ENCODE assay signal across 24 cellular contexts in genomic region chr7:37674534-37674933, GRCh38. TPM values are rescaled to one million over a fixed set of nuclear protein-coding genes. Genes with fewer than 3 reads are reported as not detected.
A peak's percentile ranks its signal among the peaks of the same experiment; 100 is the strongest.
DNase-seq lines count a peak whose midpoint lies in the region; ATAC-seq and TF ChIP-seq lines count a peak whose summit lies in the region.
"Had no signal": no experiment of that assay in that cellular context is flagged by ENCODE, and none has a peak within 500 bp of the region (broad histone marks: within the 10 kb centered on the region; RNA-seq: fewer than 3 reads in every experiment).

No MANE protein-coding gene starts in this region.

- no peak overlapping the region for H3K4me3 Mint-ChIP-seq in activated naive CD4-positive, alpha-beta T cell treated with anti-CD3 and anti-CD28 coated beads for 36 hours
- H3K4me3 Mint-ChIP-seq: activated naive CD4-positive, alpha-beta T cell treated with anti-CD3 and anti-CD28 coated beads, Interleukin-2, amount 50 U/mL, for 24 hours; activated T-cell treated with anti-CD3 and anti-CD28 coated beads, Interleukin-2, amount 50 U/mL, for 4 hours; naive B cell; stimulated activated naive CD8-positive, alpha-beta T cell treated with anti-CD3 and anti-CD28 coated beads, Interleukin-15, amount 100 ng/mL, for 72 hours had no signal

- TF ChIP-seq EP300 in upper lobe of left lung (IDR thresholded peaks at IDR 0.05), result no peak
- TF ChIP-seq EP300 in gastroesophageal sphincter (IDR thresholded peaks at IDR 0.05), result no peak

- no peaks in the 10 kb centered on the region for H3K9me3 ChIP-seq in right atrium auricular region
- H3K9me3 ChIP-seq in upper lobe of left lung, result no peaks in the 10 kb centered on the region
- no peaks in the 10 kb centered on the region for H3K9me3 ChIP-seq in gastroesophageal sphincter

- H3K27ac Mint-ChIP-seq in activated naive CD4-positive, alpha-beta T cell treated with anti-CD3 and anti-CD28 coated beads for 36 hours, result no peak overlapping the region
- H3K27ac Mint-ChIP-seq: activated naive CD4-positive, alpha-beta T cell treated with anti-CD3 and anti-CD28 coated beads, Interleukin-2, amount 50 U/mL, for 24 hours; stimulated activated naive CD8-positive, alpha-beta T cell treated with anti-CD3 and anti-CD28 coated beads, Interleukin-15, amount 100 ng/mL, for 72 hours had no signal

- CTCF ChIA-PET in activated naive CD4-positive, alpha-beta T cell treated with anti-CD3 and anti-CD28 coated beads for 36 hours (lab: Charles Lee), result interaction anchor here (1.0 kb wide), 1 partner anchor 21 kb away, joined by 3 read pairs; no protein-coding TSS in a partner anchor

- no peaks in the 10 kb centered on the region for H3K4me1 ChIP-seq in right atrium auricular region
- peaks cover 0 to 3% (median 0%) of the 10 kb centered on the region in 4 donors for H3K4me1 ChIP-seq in upper lobe of left lung
- no peaks in the 10 kb centered on the region for H3K4me1 ChIP-seq in gastroesophageal sphincter

- DNase-seq in Right ventricle myocardium inferior (ENCODE audit: missing footprints) (no peak), right atrium auricular region (ENCODE audit: low spot score) (no peak), NOMO-1 treated with dmso at 0.1 percent for 144 hours (lab: John Stamatoyannopoulos, UW; ENCODE audit: unreplicated experiment) (peak; percentile 86), globus pallidus (ENCODE audit: low spot score) (peak; percentile 41), upper lobe of left lung (no peak), NCI-H524 (lab: John Stamatoyannopoulos, UW) (no peak)
- no peak for DNase-seq in activated naive CD4-positive, alpha-beta T cell treated with anti-CD3 and anti-CD28 coated beads for 36 hours
- DNase-seq: activated T-cell treated with anti-CD3 and anti-CD28 coated beads, Interleukin-2, amount 50 U/mL, for 4 hours; C1 segment of cervical spinal cord; naive B cell; NCI-H187 treated with DMSO at 0.1 percent for 48 hours; NK-92 treated with Interleukin-12 subunit alpha and Interleukin-12 subunit beta, amount 100 ng/mL, for 24 hours; posterior cingulate gyrus; stimulated activated CD4-positive, alpha-beta T cell treated with anti-CD3 and anti-CD28 coated beads, Interleukin-2, amount 100 ng/mL, for 48 hours; stimulated activated naive CD8-positive, alpha-beta T cell treated with anti-CD3 and anti-CD28 coated beads, Interleukin-15, amount 100 ng/mL, for 72 hours; T-helper 2 cell had no signal

- H3K27me3 ChIP-seq in right atrium auricular region (no peaks in the 10 kb centered on the region), upper lobe of left lung (no peaks in the 10 kb centered on the region), gastroesophageal sphincter (no peaks in the 10 kb centered on the region)

- no peak overlapping the region for H3K4me3 ChIP-seq in right atrium auricular region
- no peak overlapping the region for H3K4me3 ChIP-seq in upper lobe of left lung
- no peak overlapping the region for H3K4me3 ChIP-seq in gastroesophageal sphincter
- H3K4me3 ChIP-seq: skin epidermis had no signal

- intact Hi-C loops in Right ventricle myocardium inferior (cut with DNase I), result no loop called here
- intact Hi-C loops in activated naive CD4-positive, alpha-beta T cell treated with anti-CD3 and anti-CD28 coated beads for 36 hours (cut with micrococcal nuclease), result no loop called here

- H3K27me3 Mint-ChIP-seq in activated naive CD4-positive, alpha-beta T cell treated with anti-CD3 and anti-CD28 coated beads for 36 hours (ENCODE audit: low read depth), result peaks cover 8% of the 10 kb centered on the region

- H3K27ac ChIP-seq in right atrium auricular region (no peak overlapping the region), upper lobe of left lung (peak overlapping the region in 1 of 4 donors; percentile 37), gastroesophageal sphincter (no peak overlapping the region)
- H3K27ac ChIP-seq: 22Rv1 had no signal

- no peaks in the 10 kb centered on the region for H3K36me3 Mint-ChIP-seq in activated naive CD4-positive, alpha-beta T cell treated with anti-CD3 and anti-CD28 coated beads for 36 hours (ENCODE audit: low read depth)
- H3K36me3 Mint-ChIP-seq: activated naive CD4-positive, alpha-beta T cell treated with anti-CD3 and anti-CD28 coated beads, Interleukin-2, amount 50 U/mL, for 24 hours had no signal

- H3K36me3 ChIP-seq in right atrium auricular region (no peaks in the 10 kb centered on the region), upper lobe of left lung (no peaks in the 10 kb centered on the region), gastroesophageal sphincter (no peaks in the 10 kb centered on the region)

- ATAC-seq in Right ventricle myocardium inferior (peak; percentile 44), upper lobe of left lung (ENCODE audit: low FRiP score in 2 of 2) (peak; percentile 70 to 78), gastroesophageal sphincter (no peak)
- ATAC-seq: activated CD4-positive, CD25-positive, alpha-beta regulatory T cell treated with anti-CD3 and anti-CD28 coated beads, Interleukin-2, amount 50 U/mL, for 24 hours; activated T-cell treated with anti-CD3 and anti-CD28 coated beads, Interleukin-2, amount 50 U/mL, for 4 hours; stimulated activated naive CD8-positive, alpha-beta T cell treated with anti-CD3 and anti-CD28 coated beads, Interleukin-15, amount 100 ng/mL, for 72 hours had no signal

- TF ChIP-seq CTCF in right atrium auricular region (IDR thresholded peaks at IDR 0.05) (no peak), upper lobe of left lung (IDR thresholded peaks at IDR 0.05) (no peak), gastroesophageal sphincter (IDR thresholded peaks at IDR 0.05) (no peak)

- 34 to 50% methylated on average over 5 of the region's 5 CpGs for WGBS in upper lobe of left lung, 2 donors
- WGBS in gastroesophageal sphincter (ENCODE audit: low coverage in 1 of 2), 2 donors, result 29 to 48% methylated on average over 5 of the region's 5 CpGs

- H3K4me1 Mint-ChIP-seq in activated naive CD4-positive, alpha-beta T cell treated with anti-CD3 and anti-CD28 coated beads for 36 hours (ENCODE audit: low read depth), result no peaks in the 10 kb centered on the region
- H3K4me1 Mint-ChIP-seq: activated naive CD4-positive, alpha-beta T cell treated with anti-CD3 and anti-CD28 coated beads, Interleukin-2, amount 50 U/mL, for 24 hours; stimulated activated naive CD8-positive, alpha-beta T cell treated with anti-CD3 and anti-CD28 coated beads, Interleukin-15, amount 100 ng/mL, for 72 hours had no signal

- no peaks in the 10 kb centered on the region for H3K9me3 Mint-ChIP-seq in activated naive CD4-positive, alpha-beta T cell treated with anti-CD3 and anti-CD28 coated beads for 36 hours
- H3K9me3 Mint-ChIP-seq: activated naive CD4-positive, alpha-beta T cell treated with anti-CD3 and anti-CD28 coated beads, Interleukin-2, amount 50 U/mL, for 24 hours; activated T-cell treated with anti-CD3 and anti-CD28 coated beads, Interleukin-2, amount 50 U/mL, for 4 hours; stimulated activated naive CD8-positive, alpha-beta T cell treated with anti-CD3 and anti-CD28 coated beads, Interleukin-15, amount 100 ng/mL, for 72 hours had no signal

- TF ChIP-seq POLR2A in upper lobe of left lung (IDR thresholded peaks at IDR 0.05) (no peak), gastroesophageal sphincter (IDR thresholded peaks at IDR 0.05) (no peak)

RNA-seq across cellular contexts. Expression of gene GPR141, which starts 9.0 kb away (rescaled TPM):
- total RNA-seq in Right ventricle myocardium inferior (0.60 TPM), right atrium auricular region (under 1 TPM in 1 of 2 donors, not detected in 1; 0.55 TPM), upper lobe of left lung (1 to 10 TPM in 5 of 6 donors, not detected in 1; 1.4 to 4.4 (median 3.9) TPM), gastroesophageal sphincter (1 to 10 TPM in 1 of 4 donors, not detected in 3; 1.2 TPM)
- not detected for total RNA-seq in activated naive CD4-positive, alpha-beta T cell treated with anti-CD3 and anti-CD28 coated beads for 36 hours
- total RNA-seq: fibroblast of lung, G401, lung microvascular endothelial cell had no signal

Comparison
In these comparisons a context has a peak if more than half of its experiments do, and no peak if none do; other contexts are left out.
1. DNase-seq: peak in NOMO-1 treated with dmso at 0.1 percent for 144 hours (single experiment) and globus pallidus (single experiment); none in Right ventricle myocardium inferior (single experiment), right atrium auricular region (single experiment), upper lobe of left lung (0 of 2), NCI-H524 (0 of 2) and activated naive CD4-positive, alpha-beta T cell treated with anti-CD3 and anti-CD28 coated beads for 36 hours (single experiment).